ENCODE assay signal across 22 cellular contexts in genomic region chr7:128034830-128035229, GRCh38. TPM values are rescaled to one million over a fixed set of nuclear protein-coding genes. Genes with fewer than 3 reads are reported as not detected.
"Had no signal": no experiment of that assay in that cellular context is flagged by ENCODE, and none has a peak within 500 bp of the region (broad histone marks: within the 10 kb centered on the region; RNA-seq: fewer than 3 reads in every experiment).

No MANE protein-coding gene starts in this region.

- H3K27ac ChIP-seq: cardiac muscle cell, heart right ventricle, lower lobe of right lung, neural progenitor cell, psoas muscle, right atrium auricular region, upper lobe of left lung had no signal

- H3K4me2 ChIP-seq: neural progenitor cell had no signal

- H3K9me3 ChIP-seq: heart right ventricle, lower lobe of right lung, psoas muscle, right atrium auricular region, upper lobe of left lung had no signal

- H3K9ac ChIP-seq: neural progenitor cell had no signal

- H3K27me3 ChIP-seq: heart right ventricle, right atrium auricular region had no signal

- ATAC-seq: activated CD8-positive, alpha-beta memory T cell treated with anti-CD3 and anti-CD28 coated beads, Interleukin-2, amount 10 ng/mL, durations not matched to agents 7 days and 5 days; activated CD8-positive, alpha-beta T cell treated with anti-CD3 and anti-CD28 coated beads for 36 hours; activated naive CD8-positive, alpha-beta T cell treated with anti-CD3 and anti-CD28 coated beads, Interleukin-2, amount 50 U/mL, for 24 hours; heart right ventricle; lower lobe of right lung; naive thymus-derived CD4-positive, alpha-beta T cell; psoas muscle had no signal

- H3K4me3 ChIP-seq: cardiac muscle cell, heart right ventricle, lower lobe of right lung, neural progenitor cell, psoas muscle, right atrium auricular region, upper lobe of left lung had no signal

- FAIRE-seq: endometrium had no signal

- DNase-seq: activated CD4-positive, alpha-beta T cell treated with anti-CD3 and anti-CD28 coated beads, Interleukin-2, amount 10 ng/mL, durations not matched to agents 7 days and 5 days; activated CD4-positive, CD25-positive, alpha-beta regulatory T cell treated with anti-CD3 and anti-CD28 coated beads, Interleukin-2, amount 50 U/mL, for 72 hours; activated CD8-positive, alpha-beta memory T cell treated with anti-CD3 and anti-CD28 coated beads, Interleukin-2, amount 10 ng/mL, durations not matched to agents 7 days and 5 days; activated CD8-positive, alpha-beta T cell treated with anti-CD3 and anti-CD28 coated beads for 36 hours; activated effector memory CD4-positive, alpha-beta T cell treated with anti-CD3 and anti-CD28 coated beads, Interleukin-2, amount 50 U/mL, for 16 hours; activated naive CD4-positive, alpha-beta T cell treated with anti-CD3 and anti-CD28 coated beads, Interleukin-2, amount 50 U/mL, for 16 hours; activated naive CD8-positive, alpha-beta T cell treated with anti-CD3 and anti-CD28 coated beads, Interleukin-2, amount 50 U/mL, for 24 hours; activated T-cell treated with anti-CD3 and anti-CD28 coated beads for 4 hours; effector CD4-positive, alpha-beta T cell; heart right ventricle; islet precursor cell; lower lobe of right lung; naive thymus-derived CD4-positive, alpha-beta T cell; psoas muscle; stimulated activated CD4-positive, alpha-beta T cell treated with anti-CD3 and anti-CD28 coated beads, Interleukin-4, amount 100 ng/mL, for 24 hours; stimulated activated naive CD4-positive, alpha-beta T cell treated with Interleukin-2 at 50 U/mL for 16 hours; T1000; upper lobe of left lung had no signal

- H2AFZ ChIP-seq: neural progenitor cell had no signal

- H3K36me3 ChIP-seq: cardiac muscle cell, heart right ventricle, lower lobe of right lung, neural progenitor cell, right atrium auricular region, upper lobe of left lung had no signal

RNA-seq across cellular contexts. Expression of gene LRRC4, which starts 3.6 kb away (rescaled TPM):
- total RNA-seq: activated CD4-positive, alpha-beta T cell treated with anti-CD3 and anti-CD28 coated beads, Interleukin-2, amount 10 ng/mL, durations not matched to agents 7 days and 5 days; activated CD8-positive, alpha-beta memory T cell treated with anti-CD3 and anti-CD28 coated beads, Interleukin-2, amount 10 ng/mL, durations not matched to agents 7 days and 5 days; activated CD8-positive, alpha-beta T cell treated with anti-CD3 and anti-CD28 coated beads for 36 hours had no signal
